ENCODE assay signal across 30 cellular contexts in genomic region chr10:126670056-126670743, GRCh38. TPM values are rescaled to one million over a fixed set of nuclear protein-coding genes. Genes with fewer than 3 reads are reported as not detected.
DNase-seq lines count a peak whose midpoint lies in the region; ATAC-seq and TF ChIP-seq lines count a peak whose summit lies in the region.
"Had no signal": no experiment of that assay in that cellular context is flagged by ENCODE, and none has a peak within 500 bp of the region (broad histone marks: within the 10 kb centered on the region; RNA-seq: fewer than 3 reads in every experiment).

A gene with protein sequence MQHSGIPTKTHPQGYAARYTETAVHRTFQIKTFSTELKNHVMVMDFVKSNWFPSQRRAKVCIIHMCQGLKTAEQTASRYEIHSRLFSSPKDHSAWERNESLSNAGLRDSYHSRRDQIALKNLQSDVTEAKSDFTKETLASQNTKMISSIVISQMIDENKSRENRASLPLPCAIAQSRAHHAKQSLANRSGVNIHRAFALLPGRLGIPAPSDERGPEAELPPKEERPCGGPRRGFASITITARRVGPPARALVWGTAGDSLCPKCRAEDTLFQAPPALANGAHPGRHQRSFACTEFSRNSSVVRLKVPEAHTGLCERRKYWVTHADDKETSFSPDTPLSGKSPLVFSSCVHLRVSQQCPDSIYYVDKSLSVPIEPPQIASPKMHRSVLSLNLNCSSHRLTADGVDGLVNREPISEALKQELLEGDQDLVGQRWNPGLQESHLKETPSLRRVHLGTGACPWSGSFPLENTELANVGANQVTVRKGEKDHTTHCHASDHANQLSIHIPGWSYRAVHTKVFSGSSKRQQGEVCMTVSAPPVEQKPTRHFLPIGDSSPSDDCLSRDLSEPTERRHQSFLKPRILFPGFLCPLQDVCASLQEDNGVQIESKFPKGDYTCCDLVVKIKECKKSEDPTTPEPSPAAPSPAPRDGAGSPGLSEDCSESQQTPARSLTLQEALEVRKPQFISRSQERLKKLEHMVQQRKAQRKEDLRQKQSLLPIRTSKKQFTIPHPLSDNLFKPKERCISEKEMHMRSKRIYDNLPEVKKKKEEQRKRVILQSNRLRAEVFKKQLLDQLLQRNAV (minus strand): TSS chr10:126670693. CDS start chr10:126670480, 213 bp downstream.

- no peak within 1 kb of the TSS for H3K4me3 ChIP-seq in upper lobe of right lung
- H3K4me3 ChIP-seq: BLaER1 treated with 17β-estradiol and CSF1 and Interleukin-3, amounts not matched to agents 10 nM and 100 nM; coronary artery; Peyer's patch; smooth muscle cell; transverse colon had no signal

- no peak for TF ChIP-seq CTCF in upper lobe of right lung (IDR thresholded peaks at IDR 0.05)

- DNase-seq in inferior parietal cortex (ENCODE audit: extremely low spot score) (peak; percentile 45), pons (ENCODE audit: low spot score) (peak; percentile 72), upper lobe of right lung (no peak), AML-193 (lab: John Stamatoyannopoulos, UW) (no peak), DMS79 (lab: John Stamatoyannopoulos, UW) (no peak)
- DNase-seq in stimulated activated naive CD4-positive, alpha-beta T cell (lab: John Stamatoyannopoulos, UW), result no peak
- DNase-seq: activated CD4-positive, alpha-beta T cell treated with anti-CD3 and anti-CD28 coated beads for 4 hours; activated CD8-positive, alpha-beta T cell treated with anti-CD3 and anti-CD28 coated beads, Interleukin-2, amount 10 ng/mL, durations not matched to agents 7 days and 5 days; COR-L47; effector memory CD4-positive, alpha-beta T cell; GDM1; islet precursor cell; Kasumi-1; left ventricle myocardium superior; natural killer cell; NCI-H1417 treated with DMSO at 0.1 percent for 48 hours; NCI-H2107; Peyer's patch; SHP77 treated with DMSO at 0.1 percent for 48 hours; SW 1271; transverse colon had no signal

- peak; percentile 22 for ATAC-seq in upper lobe of right lung
- ATAC-seq: activated CD8-positive, alpha-beta T cell treated with anti-CD3 and anti-CD28 coated beads, Interleukin-2, amount 10 ng/mL, durations not matched to agents 7 days and 5 days; activated naive CD4-positive, alpha-beta T cell treated with anti-CD3 and anti-CD28 coated beads, Interleukin-2, amount 50 U/mL, for 72 hours; activated T-helper 17 cell treated with anti-CD3 and anti-CD28 coated beads, Interleukin-2, amount 50 U/mL, for 72 hours; left ventricle myocardium superior; natural killer cell had no signal

- H3K27ac ChIP-seq in angular gyrus (ENCODE audit: low read depth, low read length), result peak within 1 kb of the TSS; percentile 93
- no peak within 1 kb of the TSS for H3K27ac ChIP-seq in upper lobe of right lung
- H3K27ac ChIP-seq: BLaER1 treated with 17β-estradiol and CSF1 and Interleukin-3, amounts not matched to agents 10 nM and 100 nM; coronary artery; epithelial cell of prostate; Peyer's patch; transverse colon had no signal

- H3K27me3 ChIP-seq in upper lobe of right lung, result no peaks in the 10 kb centered on the region
- H3K27me3 ChIP-seq: BLaER1 treated with 17β-estradiol and CSF1 and Interleukin-3, amounts not matched to agents 10 nM and 100 nM; Peyer's patch; transverse colon had no signal

- intact Hi-C loops in upper lobe of right lung (cut with DNase I), result no loop called here

- H3K4me1 ChIP-seq in upper lobe of right lung, result no peaks in the 10 kb centered on the region
- H3K4me1 ChIP-seq: BLaER1 treated with 17β-estradiol and CSF1 and Interleukin-3, amounts not matched to agents 10 nM and 100 nM; Peyer's patch; transverse colon had no signal

- H3K9me3 ChIP-seq in upper lobe of right lung, result no peaks in the 10 kb centered on the region
- H3K9me3 ChIP-seq: Peyer's patch, transverse colon had no signal

- no peaks in the 10 kb centered on the region for H3K36me3 ChIP-seq in upper lobe of right lung
- H3K36me3 ChIP-seq: BLaER1 treated with 17β-estradiol and CSF1 and Interleukin-3, amounts not matched to agents 10 nM and 100 nM; Peyer's patch; transverse colon had no signal

RNA-seq across cellular contexts. Expression of the gene that starts here (rescaled TPM):
- not detected for total RNA-seq in upper lobe of right lung
- total RNA-seq: activated CD8-positive, alpha-beta T cell treated with anti-CD3 and anti-CD28 coated beads, Interleukin-2, amount 10 ng/mL, durations not matched to agents 7 days and 5 days; activated naive CD4-positive, alpha-beta T cell treated with anti-CD3 and anti-CD28 coated beads, Interleukin-2, amount 50 U/mL, for 72 hours; left ventricle myocardium superior; natural killer cell; osteocyte; Peyer's patch; renal cortical epithelial cell; transverse colon had no signal

Comparison
In these comparisons a context has a peak if more than half of its experiments do, and no peak if none do; other contexts are left out.
1. Peak in ATAC-seq in upper lobe of right lung; RNA of the gene not detected or under 1 TPM.
2. DNase-seq: peak in inferior parietal cortex (single experiment) and pons (single experiment); none in upper lobe of right lung (single experiment), AML-193 (0 of 2), stimulated activated naive CD4-positive, alpha-beta T cell (0 of 6) and DMS79 (single experiment).